In the genomic region with DNA sequence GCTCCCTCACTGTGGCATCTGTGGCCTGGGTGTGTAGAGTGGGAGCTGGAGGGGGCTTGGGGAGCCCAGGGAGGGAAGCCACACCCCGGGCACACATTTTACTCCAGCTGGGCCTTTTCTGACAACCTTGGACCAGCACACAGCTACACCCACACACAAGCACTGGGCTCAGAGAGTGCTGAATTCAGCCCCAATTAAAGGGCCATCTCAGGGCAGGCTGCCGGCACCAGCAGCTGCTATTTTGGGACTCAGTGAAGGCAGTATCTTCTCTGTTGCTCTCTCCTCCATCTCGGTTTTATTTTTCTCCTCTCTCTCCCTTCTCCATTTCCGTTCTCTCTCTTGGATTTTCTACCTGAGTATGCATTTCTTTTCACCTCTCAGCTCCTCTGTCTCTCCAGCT, we compare ENCODE assay signal across 20 cellular contexts. TPM values are rescaled to one million over a fixed set of nuclear protein-coding genes. Genes with fewer than 3 reads are reported as not detected.
"Had no signal": no experiment of that assay in that cellular context is flagged by ENCODE, and none has a peak within 500 bp of the region (broad histone marks: within the 10 kb centered on the region; RNA-seq: fewer than 3 reads in every experiment).

No MANE protein-coding gene starts in this region.

- H3K4me3 ChIP-seq: ascending aorta, body of pancreas, Peyer's patch had no signal

- H3K36me3 ChIP-seq: ascending aorta, Peyer's patch had no signal

- DNase-seq: activated CD4-positive, alpha-beta memory T cell treated with anti-CD3 and anti-CD28 coated beads for 36 hours; activated CD4-positive, alpha-beta T cell treated with anti-CD3 and anti-CD28 coated beads, Interleukin-2, amount 10 ng/mL, durations not matched to agents 7 days and 5 days; activated CD4-positive, CD25-positive, alpha-beta regulatory T cell; activated CD8-positive, alpha-beta memory T cell treated with anti-CD3 and anti-CD28 coated beads for 24 hours; activated T-cell treated with anti-CD3 and anti-CD28 coated beads, Interleukin-2, amount 50 U/mL, for 72 hours; body of pancreas; IMR-90; Kasumi-1; KBM-7; NCI-H1436 treated with DMSO at 0.1 percent for 48 hours; NCI-H187; NCI-H510A treated with DMSO at 0.1 percent for 48 hours; SIG-M5; T-helper 17 cell; T-helper 9 cell had no signal

- H3K27me3 ChIP-seq: ascending aorta, body of pancreas, Peyer's patch had no signal

- H3K4me1 ChIP-seq: ascending aorta, Peyer's patch had no signal

- H3K27ac ChIP-seq: ascending aorta, body of pancreas, Peyer's patch, RWPE1, VCaP had no signal

- H3K9me3 ChIP-seq: ascending aorta, body of pancreas, Peyer's patch had no signal

- ATAC-seq: activated T-cell treated with anti-CD3 and anti-CD28 coated beads, Interleukin-2, amount 50 U/mL, for 72 hours; body of pancreas; T-helper 17 cell had no signal

RNA-seq across cellular contexts. Expression of gene TBC1D21, which starts 19.1 kb away (rescaled TPM):
- total RNA-seq: activated CD4-positive, alpha-beta memory T cell treated with anti-CD3 and anti-CD28 coated beads for 36 hours; activated CD4-positive, alpha-beta T cell treated with anti-CD3 and anti-CD28 coated beads, Interleukin-2, amount 10 ng/mL, durations not matched to agents 7 days and 5 days; activated T-cell treated with anti-CD3 and anti-CD28 coated beads, Interleukin-2, amount 50 U/mL, for 72 hours; ascending aorta; body of pancreas; bronchial epithelial cell; IMR-90; Peyer's patch; T-helper 17 cell had no signal
